18 cellular contexts compared by ENCODE assay signal in genomic region chr6:145811741-145812140, GRCh38. TPM values are rescaled to one million over a fixed set of nuclear protein-coding genes. Genes with fewer than 3 reads are reported as not detected.
DNase-seq lines count a peak whose midpoint lies in the region; ATAC-seq and TF ChIP-seq lines count a peak whose summit lies in the region.
"Had no signal": no experiment of that assay in that cellular context is flagged by ENCODE, and none has a peak within 500 bp of the region (broad histone marks: within the 10 kb centered on the region; RNA-seq: fewer than 3 reads in every experiment).

No MANE protein-coding gene starts in this region.

- H3K4me1 ChIP-seq in cardiac muscle cell (ENCODE audit: low read depth) (peaks cover 33% of the 10 kb centered on the region), right atrium auricular region (peaks cover 0 to 52% of the 10 kb centered on the region in 2 donors), muscle layer of duodenum (ENCODE audit: control insufficient read depth in 1 of 2, insufficient read depth in 2 of 2, low read length in 2 of 2) (peaks cover 17 to 27% of the 10 kb centered on the region in 2 donors)

- H3K27ac ChIP-seq in cardiac muscle cell (peak overlapping the region; percentile 96), right atrium auricular region (no peak overlapping the region), muscle layer of duodenum (ENCODE audit: low read length) (peak overlapping the region; percentile 96)
- H3K27ac ChIP-seq: pancreas had no signal

- H3K4me3 ChIP-seq in cardiac muscle cell, result peak overlapping the region; percentile 67
- no peak overlapping the region for H3K4me3 ChIP-seq in right atrium auricular region
- peak overlapping the region in 1 of 2 donors; percentile 92 for H3K4me3 ChIP-seq in muscle layer of duodenum (ENCODE audit: low read depth in 1 of 2, low read length in 2 of 2)

- H3K27me3 Mint-ChIP-seq in brain, result peaks cover 10% of the 10 kb centered on the region
- no peaks in the 10 kb centered on the region for H3K27me3 Mint-ChIP-seq in type B pancreatic cell
- H3K27me3 Mint-ChIP-seq: activated CD4-positive, alpha-beta T cell treated with anti-CD3 and anti-CD28 coated beads for 36 hours; activated naive CD4-positive, alpha-beta T cell treated with anti-CD3 and anti-CD28 coated beads, Interleukin-2, amount 10 ng/mL, durations not matched to agents 7 days and 5 days had no signal

- no peaks in the 10 kb centered on the region for H3K27me3 ChIP-seq in cardiac muscle cell
- H3K27me3 ChIP-seq in right atrium auricular region, result no peaks in the 10 kb centered on the region
- H3K27me3 ChIP-seq in muscle layer of duodenum (ENCODE audit: low read depth, low read length), result no peaks in the 10 kb centered on the region
- H3K27me3 ChIP-seq: pancreas had no signal

- no peak for ATAC-seq in HG03565 (IDR thresholded peaks at IDR 0.05; ENCODE audit: unreplicated experiment)
- ATAC-seq: activated CD4-positive, alpha-beta T cell treated with anti-CD3 and anti-CD28 coated beads for 36 hours; pancreas had no signal

- H3K36me3 ChIP-seq in cardiac muscle cell (no peaks in the 10 kb centered on the region), right atrium auricular region (no peaks in the 10 kb centered on the region), muscle layer of duodenum (ENCODE audit: control insufficient read depth in 1 of 2, insufficient read depth in 2 of 2, low read length in 2 of 2) (peaks cover 0 to 4% of the 10 kb centered on the region in 2 donors)
- H3K36me3 ChIP-seq: pancreas had no signal

- DNase-seq in cardiac muscle cell (ENCODE audit: low read depth in 1 of 2, low spot score in 1 of 2), result no peak
- DNase-seq in right atrium auricular region (ENCODE audit: low spot score), result no peak
- no peak for DNase-seq in type B pancreatic cell (ENCODE audit: extremely low spot score, unreplicated experiment)
- DNase-seq in iPS-NIHi11 (ENCODE audit: low spot score), result no peak
- no peak for DNase-seq in DMS114 treated with DMSO at 0.1 percent for 48 hours (lab: John Stamatoyannopoulos, UW; ENCODE audit: unreplicated experiment)
- DNase-seq: activated CD4-positive, alpha-beta T cell treated with anti-CD3 and anti-CD28 coated beads for 36 hours; activated naive CD4-positive, alpha-beta T cell treated with anti-CD3 and anti-CD28 coated beads, Interleukin-2, amount 10 ng/mL, durations not matched to agents 7 days and 5 days; Calu3; effector memory CD4-positive, alpha-beta T cell; kidney; midbrain; NCI-H1105; pancreas; SIG-M5; T-helper 9 cell had no signal

- H3K4me3 Mint-ChIP-seq in brain (peak overlapping the region; percentile 70 to 91 (median 87)), type B pancreatic cell (peak overlapping the region; percentile 63)
- H3K4me3 Mint-ChIP-seq: activated CD4-positive, alpha-beta T cell treated with anti-CD3 and anti-CD28 coated beads for 36 hours; activated naive CD4-positive, alpha-beta T cell treated with anti-CD3 and anti-CD28 coated beads, Interleukin-2, amount 10 ng/mL, durations not matched to agents 7 days and 5 days had no signal

- H3K9me3 Mint-ChIP-seq in brain (peaks cover 0 to 6% (median 3%) of the 10 kb centered on the region in 5 experiments), type B pancreatic cell (no peaks in the 10 kb centered on the region)
- H3K9me3 Mint-ChIP-seq: activated naive CD4-positive, alpha-beta T cell treated with anti-CD3 and anti-CD28 coated beads, Interleukin-2, amount 10 ng/mL, durations not matched to agents 7 days and 5 days had no signal

- H3K36me3 Mint-ChIP-seq in brain, result peaks cover 24% of the 10 kb centered on the region
- H3K36me3 Mint-ChIP-seq in type B pancreatic cell, result peaks cover 12% of the 10 kb centered on the region

- H3K4me1 Mint-ChIP-seq in brain (peaks cover 65% of the 10 kb centered on the region), type B pancreatic cell (ENCODE audit: unreplicated experiment) (peaks cover 27% of the 10 kb centered on the region)

- no peaks in the 10 kb centered on the region for H3K9me3 ChIP-seq in cardiac muscle cell (ENCODE audit: low read depth)
- H3K9me3 ChIP-seq in right atrium auricular region, result no peaks in the 10 kb centered on the region
- no peaks in the 10 kb centered on the region for H3K9me3 ChIP-seq in muscle layer of duodenum (ENCODE audit: control insufficient read depth in 1 of 2, low read length in 2 of 2)
- H3K9me3 ChIP-seq: pancreas had no signal

- H3K27ac Mint-ChIP-seq in brain, result peak overlapping the region in 1 of 5 experiments; percentile 43
- H3K27ac Mint-ChIP-seq in type B pancreatic cell, result no peak overlapping the region
- H3K27ac Mint-ChIP-seq: activated CD4-positive, alpha-beta T cell treated with anti-CD3 and anti-CD28 coated beads for 36 hours; activated naive CD4-positive, alpha-beta T cell treated with anti-CD3 and anti-CD28 coated beads, Interleukin-2, amount 10 ng/mL, durations not matched to agents 7 days and 5 days had no signal

- TF ChIP-seq CTCF in cardiac muscle cell (IDR thresholded peaks at IDR 0.05; ENCODE audit: low read depth, low read length) (no peak), right atrium auricular region (IDR thresholded peaks at IDR 0.05) (no peak), brain (conservative IDR thresholded peaks at IDR 0.05) (no peak), type B pancreatic cell (conservative IDR thresholded peaks at IDR 0.05) (no peak)

RNA-seq across cellular contexts. Expression of gene FBXO30, which starts 2.9 kb away (rescaled TPM):
- 5.9 and 9.0 TPM in 2 replicates for total RNA-seq in cardiac muscle cell
- 6.1 and 12.3 TPM in 2 replicates for polyA plus RNA-seq in cardiac muscle cell
- total RNA-seq in right atrium auricular region, result 10 to 100 TPM in 1 of 2 donors, 1 to 10 TPM in 1; 9.8 to 10.9 TPM
- polyA plus RNA-seq in brain (ENCODE audit: insufficient read depth, low read depth, low replicate concordance), result 2.1 TPM
- total RNA-seq in type B pancreatic cell (ENCODE audit: low replicate concordance), result 8.3 and 11.6 TPM in 2 replicates

Comparison
In these comparisons a context has a peak if more than half of its experiments do, and no peak if none do; other contexts are left out.
1. H3K27ac ChIP-seq: peak in cardiac muscle cell (single experiment) and muscle layer of duodenum (single experiment); none in right atrium auricular region (0 of 2).